Comparison of ENCODE assay signal across 7 cellular contexts in genomic region chr2:201780674-201781582, GRCh38. TPM values are rescaled to one million over a fixed set of nuclear protein-coding genes. Genes with fewer than 3 reads are reported as not detected.
A peak's percentile ranks its signal among the peaks of the same experiment; 100 is the strongest.
DNase-seq lines count a peak whose midpoint lies in the region; ATAC-seq and TF ChIP-seq lines count a peak whose summit lies in the region.

Gene ALS2 (minus strand): TSS chr2:201780933. CDS start chr2:201768885, 12,048 bp downstream.

- peak within 1 kb of the TSS; percentile 68 for H3K27ac ChIP-seq in hepatocyte

- no peaks in the 10 kb centered on the region for H3K27me3 ChIP-seq in hepatocyte

- peak within 1 kb of the TSS; percentile 85 for H3K4me2 ChIP-seq in hepatocyte

- peak within 1 kb of the TSS; percentile 54 for H3K4me3 ChIP-seq in hepatocyte

- ATAC-seq in GM18505 (IDR thresholded peaks at IDR 0.05; ENCODE audit: unreplicated experiment): peak; percentile 95
- peak; percentile 92 for ATAC-seq in HG02973 (IDR thresholded peaks at IDR 0.05; ENCODE audit: unreplicated experiment)

- peak within 1 kb of the TSS; percentile 72 for H2AFZ ChIP-seq in hepatocyte

- peak; percentile 95 for DNase-seq in NCI-H2029 (lab: John Stamatoyannopoulos, UW)
- peak; percentile 91 for DNase-seq in T-helper 9 cell
- DNase-seq in astrocyte of the hippocampus (ENCODE audit: low read depth, low spot score): peak; percentile 98
- DNase-seq in hepatocyte (ENCODE audit: low spot score): peak; percentile 97
- peak; percentile 99 for DNase-seq in renal cortical epithelial cell (ENCODE audit: low read depth)

- H3K9me2 ChIP-seq in hepatocyte (replicated peaks; ENCODE audit: insufficient read depth): no peaks in the 10 kb centered on the region

- no peak for TF ChIP-seq CTCF in hepatocyte (IDR thresholded peaks at IDR 0.05; ENCODE audit: poor library complexity)

- WGBS in hepatocyte (ENCODE audit: low lambda C conversion rate, missing lambda C conversion rate): 1% methylated on average over 62 of the region's 63 CpGs

- TF ChIP-seq POLR2A in GM18505 (IDR thresholded peaks at IDR 0.05; ENCODE audit: borderline replicate concordance, extremely low read depth, insufficient read depth, insufficient read length): peak; percentile 74

- H3K36me3 ChIP-seq in hepatocyte (replicated peaks; ENCODE audit: insufficient read depth, low read depth): no peaks in the 10 kb centered on the region

- no peaks in the 10 kb centered on the region for H3K9me3 ChIP-seq in hepatocyte (ENCODE audit: low read depth)

- no peaks in the 10 kb centered on the region for H4K20me1 ChIP-seq in hepatocyte (ENCODE audit: insufficient read depth, poor library complexity, severe bottlenecking)

- H3K79me2 ChIP-seq in hepatocyte: peaks cover 44% of the 10 kb centered on the region

- H3K4me1 ChIP-seq in hepatocyte (ENCODE audit: insufficient read depth): peaks cover 35% of the 10 kb centered on the region

RNA-seq across cellular contexts. Expression of gene ALS2, which starts in this region (rescaled TPM):
- total RNA-seq in hepatocyte (32.6 and 34.9 TPM in 2 replicates), renal cortical epithelial cell (38.4 and 45.3 TPM in 2 replicates)
- 10.7 and 11.6 TPM in 2 replicates for polyA plus RNA-seq in hepatocyte

Comparison
In these comparisons a context has a peak if more than half of its experiments do, and no peak if none do; other contexts are left out.
1. Peak in every context shown above with its lines: DNase-seq, ATAC-seq, H3K4me3 ChIP-seq and H3K27ac ChIP-seq.